Comparison of ENCODE assay signal across 17 cellular contexts in the genomic region with DNA sequence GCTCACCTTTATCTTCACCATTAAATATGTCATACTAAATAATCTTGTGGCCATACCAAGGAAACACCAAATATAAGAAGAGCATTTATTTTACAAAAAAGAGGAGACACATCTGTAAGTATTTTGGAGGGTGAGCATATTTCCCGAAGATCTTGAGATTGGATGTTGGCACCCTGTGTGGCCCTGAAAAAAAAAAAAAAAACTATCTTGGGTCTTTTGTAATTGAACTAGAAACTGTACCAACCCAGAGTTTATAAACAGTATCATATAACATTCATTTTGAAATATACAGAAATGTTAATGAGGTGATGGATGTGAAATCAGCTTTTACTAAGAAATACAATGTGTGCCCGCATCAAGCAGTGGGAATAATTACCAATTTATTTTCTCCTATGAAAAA.
DNase-seq lines count a peak whose midpoint lies in the region; ATAC-seq and TF ChIP-seq lines count a peak whose summit lies in the region.
"Had no signal": no experiment of that assay in that cellular context is flagged by ENCODE, and none has a peak within 500 bp of the region (broad histone marks: within the 10 kb centered on the region; RNA-seq: fewer than 3 reads in every experiment).

No MANE protein-coding gene starts in this region.

- no peaks in the 10 kb centered on the region for H4K20me1 ChIP-seq in PC-3 (ENCODE audit: low read length)
- no peaks in the 10 kb centered on the region for H4K20me1 ChIP-seq in mammary epithelial cell (ENCODE audit: insufficient read depth, low read length)

- H3K9ac ChIP-seq in PC-3 (ENCODE audit: low read length) (peak overlapping the region; percentile 71), mammary epithelial cell (ENCODE audit: insufficient read depth, low read length) (peak overlapping the region; percentile 56)

- H3K9me2 ChIP-seq in PC-3 (replicated peaks; ENCODE audit: low read length) = no peaks in the 10 kb centered on the region

- intact Hi-C loops in PC-3 (cut with micrococcal nuclease) (loop anchor here (1.0 to 5.0 kb wide), 7 partner anchors 8 to 265 kb away; no protein-coding TSS in a partner anchor), mammary epithelial cell (cut with micrococcal nuclease) (loop anchor here (2.0 to 5.0 kb wide), 3 partner anchors 59 to 153 kb away; a partner anchor contains a TSS), tibial artery (cut with DNase I; ENCODE audit: low total_unique reads) (loop anchor here (10.0 kb wide), 1 partner anchor 97 kb away; no protein-coding TSS in a partner anchor)

- in situ Hi-C loops in mammary epithelial cell (cut with MboI; ENCODE audit: low sequenced_read_pairs in 2 of 2) = no loop called here

- H2AFZ ChIP-seq in PC-3 (ENCODE audit: low read length) = 0 out of 2 replicates have a peak overlapping the region, but pooled peaks have one; percentile 10
- no peak overlapping the region for H2AFZ ChIP-seq in mammary epithelial cell (ENCODE audit: low read depth, low read length)

- H3K4me1 ChIP-seq in PC-3 (ENCODE audit: insufficient read depth, low read length) (peaks cover 58% of the 10 kb centered on the region), mammary epithelial cell (ENCODE audit: insufficient read depth, low read length) (peaks cover 65% of the 10 kb centered on the region), muscle layer of duodenum (ENCODE audit: control insufficient read depth in 1 of 2, insufficient read depth in 2 of 2, low read length in 2 of 2) (peaks cover 0 to 6% of the 10 kb centered on the region in 2 donors), tibial artery (peaks cover 0 to 16% (median 14%) of the 10 kb centered on the region in 4 donors)
- H3K4me1 ChIP-seq: Peyer's patch had no signal

- H3K4me3 ChIP-seq in PC-3 (ENCODE audit: low read length) (peak overlapping the region; percentile 9; the same call in 1 of the 2 replicates), mammary epithelial cell (replicated peaks in 1 of 3; ENCODE audit: insufficient read depth in 1 of 3, low read depth in 2 of 3, low read length in 3 of 3) (peak overlapping the region in 1 of 3 experiments; percentile 8), muscle layer of duodenum (ENCODE audit: low read depth in 1 of 2, low read length in 2 of 2) (no peak overlapping the region), tibial artery (no peak overlapping the region)
- H3K4me3 ChIP-seq: lower lobe of right lung, Peyer's patch had no signal

- CTCF ChIA-PET in PC-3 (lab: Charles Lee) (interaction anchor here (1.0 kb wide), 1 partner anchor 104 kb away, joined by 5 read pairs; a partner anchor contains a TSS), mammary epithelial cell (lab: Charles Lee; ENCODE audit: low non-redundant PET) (no interaction called here)

- H3K79me2 ChIP-seq in PC-3 (ENCODE audit: low read length) = no peaks in the 10 kb centered on the region
- peaks cover 89% of the 10 kb centered on the region for H3K79me2 ChIP-seq in mammary epithelial cell (ENCODE audit: insufficient read depth, low read length)

- ATAC-seq in PC-3 (no peak), HG03025 (IDR thresholded peaks at IDR 0.05; ENCODE audit: low FRiP score, unreplicated experiment) (no peak)
- ATAC-seq: natural killer cell treated with Interleukin-12 subunit alpha and Interleukin-12 subunit beta and Interleukin-15 and Interleukin-18, amount 100 ng/mL, for 72 hours had no signal

- DNase-seq in PC-3 = no peak
- no peak for DNase-seq in mammary epithelial cell
- DNase-seq in tibial artery = no peak
- DNase-seq in hypothalamus (lab: John Stamatoyannopoulos, UW) = no peak
- no peak for DNase-seq in NCI-H1694 treated with DMSO at 0.1 percent for 48 hours (lab: John Stamatoyannopoulos, UW)
- DNase-seq: activated naive CD8-positive, alpha-beta T cell treated with anti-CD3 and anti-CD28 coated beads, Interleukin-2, amount 10 ng/mL, durations not matched to agents 7 days and 5 days; C1 segment of cervical spinal cord; DMS79; effector memory CD4-positive, alpha-beta T cell; KBM-7; lower lobe of right lung; NCI-H774 had no signal

- H3K9me3 ChIP-seq in PC-3 (ENCODE audit: low read length) (no peaks in the 10 kb centered on the region), mammary epithelial cell (replicated peaks; ENCODE audit: insufficient read depth, low read length) (no peaks in the 10 kb centered on the region), muscle layer of duodenum (ENCODE audit: control insufficient read depth in 1 of 2, low read length in 2 of 2) (no peaks in the 10 kb centered on the region), tibial artery (no peaks in the 10 kb centered on the region)
- H3K9me3 ChIP-seq: lower lobe of right lung, Peyer's patch had no signal

- POLR2A ChIA-PET in PC-3 (lab: Charles Lee; ENCODE audit: unreplicated experiment) = interaction anchor here (0.6 to 1.2 kb wide), 4 partner anchors 13 to 281 kb away, joined by 8 to 14 read pairs (median 10); a partner anchor contains a TSS

- TSS peak; percentile 95 for BruUV-seq in PC-3 (replicated peaks; lab: Mats Ljungman, UMichigan)
- BruUV-seq in mammary epithelial cell (replicated peaks; lab: Mats Ljungman, UMichigan) = TSS peak; percentile 37

- 70% methylated on average over 2 of the region's 2 CpGs for WGBS in mammary epithelial cell (ENCODE audit: low coverage, missing lambda C conversion rate)

- H3F3A ChIP-seq in PC-3 (ENCODE audit: low read length, unreplicated experiment) = peaks cover 8% of the 10 kb centered on the region

- TF ChIP-seq CTCF in PC-3 (conservative IDR thresholded peaks at IDR 0.05; ENCODE audit: low read depth, low read length) (no peak), mammary epithelial cell (conservative IDR thresholded peaks at IDR 0.05 in 1 of 2, IDR thresholded peaks at IDR 0.05 in 1 of 2; ENCODE audit: extremely low read depth in 1 of 2, insufficient read depth in 1 of 2, low read depth in 1 of 2, low read length in 2 of 2) (no peak), tibial artery (IDR thresholded peaks at IDR 0.05) (no peak)

- no peaks in the 10 kb centered on the region for H3K36me3 ChIP-seq in PC-3 (ENCODE audit: low read depth, low read length)
- H3K36me3 ChIP-seq in mammary epithelial cell (ENCODE audit: insufficient read depth, low read length) = no peaks in the 10 kb centered on the region
- H3K36me3 ChIP-seq in muscle layer of duodenum (ENCODE audit: control insufficient read depth in 1 of 2, insufficient read depth in 2 of 2, low read length in 2 of 2) = no peaks in the 10 kb centered on the region
- no peaks in the 10 kb centered on the region for H3K36me3 ChIP-seq in tibial artery
- H3K36me3 ChIP-seq: lower lobe of right lung, Peyer's patch, WERI-Rb-1 had no signal

- dilution Hi-C loops in mammary epithelial cell (cut with HindIII; ENCODE audit: low sequenced_read_pairs) = no loop called here

- peak overlapping the region; percentile 91 for H3K27ac ChIP-seq in PC-3 (ENCODE audit: low read length)
- peak overlapping the region; percentile 96 for H3K27ac ChIP-seq in mammary epithelial cell (ENCODE audit: insufficient read depth, low read depth, low read length)
- peak overlapping the region; percentile 81 for H3K27ac ChIP-seq in muscle layer of duodenum (ENCODE audit: low read length)
- H3K27ac ChIP-seq in tibial artery = peak overlapping the region; percentile 43
- H3K27ac ChIP-seq: lower lobe of right lung, WERI-Rb-1 had no signal

- H3K4me2 ChIP-seq in PC-3 (ENCODE audit: low read length) = peak overlapping the region; percentile 63
- H3K4me2 ChIP-seq in mammary epithelial cell (ENCODE audit: insufficient read depth, low read depth, low read length) = peak overlapping the region; percentile 57

- no peaks in the 10 kb centered on the region for H3K27me3 ChIP-seq in PC-3 (ENCODE audit: low read length)
- H3K27me3 ChIP-seq in mammary epithelial cell (ENCODE audit: insufficient read depth, low read length) = no peaks in the 10 kb centered on the region
- no peaks in the 10 kb centered on the region for H3K27me3 ChIP-seq in muscle layer of duodenum (ENCODE audit: low read depth, low read length)
- no peaks in the 10 kb centered on the region for H3K27me3 ChIP-seq in tibial artery
- H3K27me3 ChIP-seq: Peyer's patch had no signal

Comparison
In these comparisons a context has a peak if more than half of its experiments do, and no peak if none do; other contexts are left out.
1. H3K27ac ChIP-seq: peak in every context shown above with its lines; median percentile 96 in mammary epithelial cell; 91 in PC-3; 81 in muscle layer of duodenum; 43 in tibial artery.